ENCODE assay signal across 8 cellular contexts in genomic region chr7:100081535-100082102, GRCh38.
A peak's percentile ranks its signal among the peaks of the same experiment; 100 is the strongest.
DNase-seq lines count a peak whose midpoint lies in the region; ATAC-seq and FAIRE-seq lines count a peak whose summit lies in the region.

Gene ZNF3 (minus strand): TSS chr7:100081723. CDS start chr7:100077357, 4,366 bp downstream.

- DNase-seq in Ammon's horn (ENCODE audit: low spot score), result peak; percentile 99
- peak; percentile 93 for DNase-seq in NCI-H446 treated with DMSO at 0.1 percent for 48 hours (lab: John Stamatoyannopoulos, UW)
- DNase-seq in cerebellar cortex (ENCODE audit: low spot score), result peak; percentile 99
- peak; percentile 97 for DNase-seq in stimulated activated CD4-positive, alpha-beta T cell treated with anti-CD3 and anti-CD28 coated beads, Interleukin-12 subunit alpha, Interleukin-12 subunit beta, amount 100 ng/mL, for 4 hours

- ATAC-seq in GM19043 (IDR thresholded peaks at IDR 0.05; ENCODE audit: low read depth, unreplicated experiment) (peak; percentile 71), HG03378 (IDR thresholded peaks at IDR 0.05; ENCODE audit: unreplicated experiment) (peak; percentile 73)
- ATAC-seq in activated CD4-positive, CD25-positive, alpha-beta regulatory T cell treated with anti-CD3 and anti-CD28 coated beads, Interleukin-2, amount 50 U/mL, for 24 hours, result peak; percentile 88 to 91

- FAIRE-seq in islet of Langerhans (lab: Jason Lieb, UNC), result peak; percentile 43

Comparison
In these comparisons a context has a peak if more than half of its experiments do, and no peak if none do; other contexts are left out.
1. Peak in every context shown above with its lines: DNase-seq and ATAC-seq.